In genomic region chr7:82442492-82443043, GRCh38 we compare ENCODE assay signal across 9 cellular contexts. TPM values are rescaled to one million over a fixed set of nuclear protein-coding genes. Genes with fewer than 3 reads are reported as not detected.
DNase-seq lines count a peak whose midpoint lies in the region; ATAC-seq, FAIRE-seq and TF ChIP-seq lines count a peak whose summit lies in the region.
"Had no signal": no experiment of that assay in that cellular context is flagged by ENCODE, and none has a peak within 500 bp of the region (broad histone marks: within the 10 kb centered on the region; RNA-seq: fewer than 3 reads in every experiment).

No MANE protein-coding gene starts in this region.

- FAIRE-seq in bronchial epithelial cell (lab: Jason Lieb, UNC): no peak

- H3K4me1 ChIP-seq in upper lobe of left lung: peaks cover 0 to 25% (median 8%) of the 10 kb centered on the region in 4 donors

- WGBS in upper lobe of left lung, 2 donors: 4 to 5% methylated on average over 22 of the region's 22 CpGs

- no peaks in the 10 kb centered on the region for H3K9me3 ChIP-seq in upper lobe of left lung
- H3K9me3 ChIP-seq: neutrophil had no signal

- peak overlapping the region in 3 of 4 donors; percentile 83 to 87 (median 85) for H3K27ac ChIP-seq in upper lobe of left lung
- H3K27ac ChIP-seq: neutrophil had no signal

- no peak for TF ChIP-seq EP300 in upper lobe of left lung (IDR thresholded peaks at IDR 0.05)

- H3K36me3 ChIP-seq in bronchial epithelial cell (ENCODE audit: control insufficient read depth, insufficient read depth, low read length): no peaks in the 10 kb centered on the region
- H3K36me3 ChIP-seq in upper lobe of left lung: no peaks in the 10 kb centered on the region
- H3K36me3 ChIP-seq: neutrophil had no signal

- no peak for TF ChIP-seq POLR2A in upper lobe of left lung (IDR thresholded peaks at IDR 0.05)

- H3K4me3 ChIP-seq in bronchial epithelial cell (ENCODE audit: low read depth, low read length) (peak overlapping the region; percentile 46), upper lobe of left lung (peak overlapping the region; percentile 56 to 75 (median 68))

- peaks cover 6% of the 10 kb centered on the region for H3K27me3 ChIP-seq in bronchial epithelial cell (ENCODE audit: control insufficient read depth, insufficient read depth, low read length)
- peaks cover 0 to 3% (median 1%) of the 10 kb centered on the region in 4 donors for H3K27me3 ChIP-seq in upper lobe of left lung

- DNase-seq in DMS79 (lab: John Stamatoyannopoulos, UW) (peak; percentile 22), M059J (ENCODE audit: low read depth) (peak; percentile 26), bronchial epithelial cell (ENCODE audit: low read depth) (peak; percentile 28), lung microvascular endothelial cell (ENCODE audit: low read depth in 2 of 2) (peak; percentile 34 to 50), upper lobe of left lung (peak in 1 of 2 donors; percentile 71), dermis blood vessel endothelial cell (no peak)

- no peak for TF ChIP-seq CTCF in bronchial epithelial cell (IDR thresholded peaks at IDR 0.05; ENCODE audit: insufficient read depth, low read length, severe bottlenecking)
- TF ChIP-seq CTCF in upper lobe of left lung (IDR thresholded peaks at IDR 0.05): no peak

- ATAC-seq in upper lobe of left lung (ENCODE audit: low FRiP score in 2 of 2): peak in 1 of 2 donors; percentile 5
- no peak for ATAC-seq in HG03439 (IDR thresholded peaks at IDR 0.05; ENCODE audit: unreplicated experiment)
- no peak for ATAC-seq in HG03432 (IDR thresholded peaks at IDR 0.05; ENCODE audit: unreplicated experiment)

RNA-seq across cellular contexts. Expression of gene CACNA2D1, which starts 1.0 kb away (rescaled TPM):
- 3.1 and 8.3 TPM in 2 replicates for total RNA-seq in M059J (2014; rRNA removed; shearing (Covaris generic))
- total RNA-seq in bronchial epithelial cell: 0.77 and 1.1 TPM in 2 replicates
- total RNA-seq in lung microvascular endothelial cell: 4.6 and 7.6 TPM in 2 replicates
- total RNA-seq in upper lobe of left lung: 10 to 100 TPM in 3 of 6 donors, 1 to 10 TPM in 3; 6.7 to 85.9 (median 9.6) TPM
- total RNA-seq in dermis blood vessel endothelial cell: 20.6 and 35.7 TPM in 2 replicates
